ENCODE assay signal across 1 cellular context in genomic region chr1:22451702-22452400, GRCh38.
A peak's percentile ranks its signal among the peaks of the same experiment; 100 is the strongest.
TF ChIP-seq lines count a peak whose summit lies in the region.

Gene ZBTB40, plus strand, starts transcription at chr1:22451851. Its CDS starts 38,098 bp downstream, at chr1:22489949.

TF ChIP-seq in WTC11, 78 proteins besides CTCF, POLR2A, EP300 and RAD21 (continued from another document):
- TF ChIP-seq HMGXB4 (CRISPR knock-in tag; IDR thresholded peaks at IDR 0.05) (no peak; the same call in 1 of the 2 replicates), NFYB (CRISPR knock-in tag; conservative IDR thresholded peaks at IDR 0.05; ENCODE audit: low read depth) (peak; percentile 69), ZNF423 (CRISPR knock-in tag; IDR thresholded peaks at IDR 0.05) (no peak), ZNF281 (CRISPR knock-in tag; IDR thresholded peaks at IDR 0.05) (no peak), HMGA2 (CRISPR knock-in tag; IDR thresholded peaks at IDR 0.05) (no peak), ERG (CRISPR knock-in tag; IDR thresholded peaks at IDR 0.05) (no peak), ETV6 (CRISPR knock-in tag; IDR thresholded peaks at IDR 0.05) (peak; percentile 22; the same call in 1 of the 2 replicates), USF1 (CRISPR knock-in tag; IDR thresholded peaks at IDR 0.05) (peak; percentile 99), USF2 (CRISPR knock-in tag; IDR thresholded peaks at IDR 0.05) (peak; percentile 99), NR2C2 (CRISPR knock-in tag; IDR thresholded peaks at IDR 0.05) (peak; percentile 72; the same call in 1 of the 2 replicates), ZNF121 (CRISPR knock-in tag; IDR thresholded peaks at IDR 0.05) (no peak), TP53 (CRISPR knock-in tag; IDR thresholded peaks at IDR 0.05) (no peak), ZNF317 (CRISPR knock-in tag; IDR thresholded peaks at IDR 0.05; ENCODE audit: borderline replicate concordance, low read depth) (no peak), PRDM15 (CRISPR knock-in tag; IDR thresholded peaks at IDR 0.05) (no peak), ELF4 (CRISPR knock-in tag; IDR thresholded peaks at IDR 0.05; ENCODE audit: low read depth) (no peak), GTF2I (CRISPR knock-in tag; conservative IDR thresholded peaks at IDR 0.05) (no peak), GABPB1 (CRISPR knock-in tag; IDR thresholded peaks at IDR 0.05) (peak; percentile 53), ZNF671 (CRISPR knock-in tag; IDR thresholded peaks at IDR 0.05) (no peak), PREB (CRISPR knock-in tag; IDR thresholded peaks at IDR 0.05; ENCODE audit: borderline replicate concordance) (no peak), ATF2 (CRISPR knock-in tag; IDR thresholded peaks at IDR 0.05; ENCODE audit: borderline replicate concordance, low read depth) (no peak), IRF2 (CRISPR knock-in tag; IDR thresholded peaks at IDR 0.05; ENCODE audit: borderline replicate concordance, low read depth) (no peak), FOXK1 (CRISPR knock-in tag; IDR thresholded peaks at IDR 0.05) (peak; percentile 97), CREM (CRISPR knock-in tag; IDR thresholded peaks at IDR 0.05) (no peak; the same call in 1 of the 2 replicates), ATF1 (CRISPR knock-in tag; IDR thresholded peaks at IDR 0.05) (no peak), EMX1 (CRISPR knock-in tag; IDR thresholded peaks at IDR 0.05) (no peak), GRHL2 (CRISPR knock-in tag; IDR thresholded peaks at IDR 0.05; ENCODE audit: insufficient replicate concordance, severe bottlenecking) (no peak), MAX (CRISPR knock-in tag; IDR thresholded peaks at IDR 0.05) (peak; percentile 82)
